In genomic region chr7:75732764-75733630, GRCh38 we compare ENCODE assay signal across 9 cellular contexts. TPM values are rescaled to one million over a fixed set of nuclear protein-coding genes. Genes with fewer than 3 reads are reported as not detected.
A peak's percentile ranks its signal among the peaks of the same experiment; 100 is the strongest.
DNase-seq lines count a peak whose midpoint lies in the region; ATAC-seq and TF ChIP-seq lines count a peak whose summit lies in the region.
"Had no signal": no experiment of that assay in that cellular context is flagged by ENCODE, and none has a peak within 500 bp of the region (broad histone marks: within the 10 kb centered on the region; RNA-seq: fewer than 3 reads in every experiment).

No MANE protein-coding gene starts in this region.

- H3K36me3 ChIP-seq in esophagus squamous epithelium (peaks cover 0 to 7% (median 0%) of the 10 kb centered on the region in 3 donors), osteoblast (ENCODE audit: insufficient read depth, low read length) (no peaks in the 10 kb centered on the region)

- H3K4me1 ChIP-seq in esophagus squamous epithelium (peaks cover 0 to 59% (median 25%) of the 10 kb centered on the region in 3 donors), osteoblast (ENCODE audit: insufficient read depth, low read length) (peaks cover 37% of the 10 kb centered on the region)

- peak; percentile 87 for DNase-seq in AG20443 (ENCODE audit: low spot score)
- peak; percentile 40 for DNase-seq in RKO (ENCODE audit: low spot score)
- DNase-seq in esophagus squamous epithelium (lab: John Stamatoyannopoulos, UW) = no peak
- DNase-seq in osteoblast (ENCODE audit: insufficient read length, low spot score, missing footprints) = peak; percentile 96
- no peak for DNase-seq in OCI-M2 (lab: John Stamatoyannopoulos, UW; ENCODE audit: unreplicated experiment)
- no peak for DNase-seq in left colon
- DNase-seq: hippocampal formation had no signal

- H3K4me2 ChIP-seq in osteoblast (ENCODE audit: insufficient read depth, low read length) = peak overlapping the region; percentile 71

- WGBS in esophagus squamous epithelium, 2 donors = 52% methylated on average over 13 of the region's 15 CpGs

- H2AFZ ChIP-seq in osteoblast (ENCODE audit: low read length) = peak overlapping the region; percentile 53

- H3K4me3 ChIP-seq in esophagus squamous epithelium (no peak overlapping the region), osteoblast (ENCODE audit: insufficient read depth, low read length) (peak overlapping the region; percentile 17)

- peak overlapping the region; percentile 2 to 59 (median 30) for H3K27ac ChIP-seq in esophagus squamous epithelium
- H3K27ac ChIP-seq in osteoblast (ENCODE audit: low read depth, low read length) = peak overlapping the region; percentile 79

- intact Hi-C loops in esophagus squamous epithelium (cut with DNase I) = no loop called here
- intact Hi-C loops in left colon (cut with DNase I, micrococcal nuclease) = no loop called here

- H4K20me1 ChIP-seq in osteoblast (ENCODE audit: insufficient read depth, low read length) = no peaks in the 10 kb centered on the region

- H3K9me3 ChIP-seq in esophagus squamous epithelium = no peaks in the 10 kb centered on the region
- no peaks in the 10 kb centered on the region for H3K9me3 ChIP-seq in osteoblast (ENCODE audit: low read depth, low read length)

- TF ChIP-seq POLR2A in esophagus squamous epithelium (IDR thresholded peaks at IDR 0.05) = no peak

- H3K27me3 ChIP-seq in esophagus squamous epithelium (no peaks in the 10 kb centered on the region), osteoblast (ENCODE audit: insufficient read depth, low read length) (no peaks in the 10 kb centered on the region)

- H3K79me2 ChIP-seq in osteoblast (ENCODE audit: insufficient read depth, low read length) = peaks cover 14% of the 10 kb centered on the region

- TF ChIP-seq CTCF in esophagus squamous epithelium (IDR thresholded peaks at IDR 0.05) (no peak), osteoblast (IDR thresholded peaks at IDR 0.05; ENCODE audit: extremely low read depth, low read depth, low read length) (no peak)

- ATAC-seq in HG03565 (IDR thresholded peaks at IDR 0.05; ENCODE audit: unreplicated experiment) = no peak
- ATAC-seq in left colon = no peak
- no peak for ATAC-seq in HG03135 (IDR thresholded peaks at IDR 0.05; ENCODE audit: unreplicated experiment)

RNA-seq across cellular contexts. Expression of gene HIP1, which starts 5.7 kb away (rescaled TPM):
- total RNA-seq in esophagus squamous epithelium = 1 to 10 TPM; 3.2 to 9.5 (median 6.4) TPM
- 24.2 and 25.7 TPM in 2 replicates for total RNA-seq in osteoblast
- total RNA-seq in left colon = 1 to 10 TPM; 5.7 to 6.2 TPM

RNA-seq across cellular contexts. Expression of gene CCL26, which starts 39.0 kb away (rescaled TPM):
- not detected for total RNA-seq in esophagus squamous epithelium
- 1.1 and 1.5 TPM in 2 replicates for total RNA-seq in osteoblast
- under 1 TPM in 1 of 2 donors, not detected in 1; 0.78 TPM for total RNA-seq in left colon

Comparison
In these comparisons a context has a peak if more than half of its experiments do, and no peak if none do; other contexts are left out.
1. DNase-seq: peak in AG20443 (single experiment), RKO (single experiment) and osteoblast (single experiment); none in esophagus squamous epithelium (single experiment), OCI-M2 (single experiment) and left colon (0 of 2).